In the genomic region with DNA sequence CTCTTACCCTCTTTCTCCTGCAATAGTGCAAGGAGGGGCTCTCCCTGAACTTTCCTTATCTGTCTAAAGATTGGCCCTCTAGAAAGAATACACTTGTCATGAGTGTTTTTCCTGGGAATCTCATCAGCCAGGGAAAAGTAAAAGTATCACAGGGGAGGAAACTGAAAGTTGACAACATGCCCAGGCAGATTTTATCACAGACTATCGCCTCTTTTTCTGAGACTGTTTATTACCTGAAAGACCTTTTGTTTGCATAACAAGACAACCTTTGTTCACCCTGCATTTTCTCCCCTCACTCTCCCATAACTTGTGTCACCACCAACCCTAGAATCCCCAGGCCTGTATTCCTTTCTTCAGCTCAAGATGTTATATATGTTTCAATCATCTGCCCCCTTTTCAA, we compare ENCODE assay signal across 25 cellular contexts.
DNase-seq lines count a peak whose midpoint lies in the region; ATAC-seq, FAIRE-seq and TF ChIP-seq lines count a peak whose summit lies in the region.
"Had no signal": no experiment of that assay in that cellular context is flagged by ENCODE, and none has a peak within 500 bp of the region (broad histone marks: within the 10 kb centered on the region; RNA-seq: fewer than 3 reads in every experiment).

No MANE protein-coding gene starts in this region.

- H3K36me3 Mint-ChIP-seq in brain = no peaks in the 10 kb centered on the region
- H3K36me3 Mint-ChIP-seq in activated T-cell treated with anti-CD3 and anti-CD28 coated beads, Interleukin-2, amount 50 U/mL, for 24 hours (ENCODE audit: low read depth) = no peaks in the 10 kb centered on the region
- H3K36me3 Mint-ChIP-seq: activated naive CD4-positive, alpha-beta T cell treated with anti-CD3 and anti-CD28 coated beads, Interleukin-2, amount 50 U/mL, for 24 hours; CD4-positive, CD25-positive, alpha-beta regulatory T cell had no signal

- H3K79me2 ChIP-seq in keratinocyte (ENCODE audit: control insufficient read depth, insufficient read depth, low read length) = no peaks in the 10 kb centered on the region

- H3K9me1 ChIP-seq in keratinocyte (ENCODE audit: control insufficient read depth, extremely low read depth, insufficient read depth, low read length) = no peaks in the 10 kb centered on the region

- WGBS in body of pancreas, 2 donors = 0 to 8% methylated on average over 1 of the region's 1 CpG

- H3K4me2 ChIP-seq in keratinocyte (ENCODE audit: control insufficient read depth, extremely low read depth, insufficient read depth, low read depth, low read length) = peak overlapping the region; percentile 11

- no peaks in the 10 kb centered on the region for H3K36me3 ChIP-seq in keratinocyte (ENCODE audit: control insufficient read depth in 2 of 2, extremely low read depth in 1 of 2, insufficient read depth in 2 of 2, low read length in 2 of 2)
- H3K36me3 ChIP-seq in body of pancreas (replicated peaks in 1 of 2; ENCODE audit: insufficient read depth in 1 of 2, low read depth in 2 of 2) = no peaks in the 10 kb centered on the region
- H3K36me3 ChIP-seq: heart left ventricle, transverse colon had no signal

- no peak overlapping the region for H3K9ac ChIP-seq in keratinocyte (ENCODE audit: control insufficient read depth, extremely low read depth, insufficient read depth, low read length)

- DNase-seq in HT-29 (ENCODE audit: low spot score) (peak; percentile 18), keratinocyte (ENCODE audit: low read depth, low spot score) (no peak), renal cortical epithelial cell (ENCODE audit: low read depth) (peak; percentile 3), HCEC 1CT (no peak), Right ventricle myocardium inferior (ENCODE audit: missing footprints) (no peak), body of pancreas (no peak)
- no peak for DNase-seq in activated T-cell treated with anti-CD3 and anti-CD28 coated beads, Interleukin-2, amount 50 U/mL, for 24 hours
- DNase-seq: activated CD4-positive, alpha-beta T cell treated with anti-CD3 and anti-CD28 coated beads, Interleukin-2, amount 10 ng/mL, durations not matched to agents 7 days and 5 days; anterior cingulate cortex; CD4-positive, CD25-positive, alpha-beta regulatory T cell; cerebellar nuclear complex; DMS153; heart left ventricle; NCI-H1092; NCI-H187; NCI-H345; NCI-H82; transverse colon had no signal

- peaks cover 0 to 12% (median 7%) of the 10 kb centered on the region in 5 experiments for H3K9me3 Mint-ChIP-seq in brain
- H3K9me3 Mint-ChIP-seq in activated T-cell treated with anti-CD3 and anti-CD28 coated beads, Interleukin-2, amount 50 U/mL, for 24 hours = peaks cover 2% of the 10 kb centered on the region
- H3K9me3 Mint-ChIP-seq: activated naive CD4-positive, alpha-beta T cell treated with anti-CD3 and anti-CD28 coated beads, Interleukin-2, amount 50 U/mL, for 24 hours; neural crest cell; T-helper 2 cell treated with Interferon-gamma antibody and Interleukin-4, amounts not matched to agents 5 μg/mL and 100 μg/mL, for 36 hours had no signal

- H3K4me3 ChIP-seq in keratinocyte (ENCODE audit: control insufficient read depth in 2 of 3, extremely low read depth in 1 of 3, insufficient read depth in 2 of 3, low read depth in 1 of 3, low read length in 3 of 3) (peak overlapping the region in 1 of 3 experiments; percentile 15), body of pancreas (no peak overlapping the region)
- H3K4me3 ChIP-seq: heart left ventricle, transverse colon had no signal

- H3K27me3 ChIP-seq in keratinocyte (ENCODE audit: control insufficient read depth, extremely low read depth, insufficient read depth, low read length) = no peaks in the 10 kb centered on the region
- H3K27me3 ChIP-seq in body of pancreas = no peaks in the 10 kb centered on the region
- H3K27me3 ChIP-seq: heart left ventricle, transverse colon had no signal

- peak overlapping the region in 3 of 5 experiments; percentile 20 to 71 (median 22) for H3K27ac Mint-ChIP-seq in brain
- no peak overlapping the region for H3K27ac Mint-ChIP-seq in activated T-cell treated with anti-CD3 and anti-CD28 coated beads, Interleukin-2, amount 50 U/mL, for 24 hours
- H3K27ac Mint-ChIP-seq: activated CD4-positive, alpha-beta T cell treated with anti-CD3 and anti-CD28 coated beads, Interleukin-2, amount 10 ng/mL, durations not matched to agents 7 days and 5 days; activated naive CD4-positive, alpha-beta T cell treated with anti-CD3 and anti-CD28 coated beads, Interleukin-2, amount 50 U/mL, for 24 hours; CD4-positive, CD25-positive, alpha-beta regulatory T cell; progenitor cell of endocrine pancreas; T-helper 2 cell treated with Interferon-gamma antibody and Interleukin-4, amounts not matched to agents 5 μg/mL and 100 μg/mL, for 36 hours had no signal

- H2AFZ ChIP-seq in keratinocyte (ENCODE audit: control insufficient read depth, low read length) = peak overlapping the region; percentile 79

- no peak overlapping the region for H3K4me3 Mint-ChIP-seq in brain
- no peak overlapping the region for H3K4me3 Mint-ChIP-seq in activated T-cell treated with anti-CD3 and anti-CD28 coated beads, Interleukin-2, amount 50 U/mL, for 24 hours
- H3K4me3 Mint-ChIP-seq: activated CD4-positive, alpha-beta T cell treated with anti-CD3 and anti-CD28 coated beads, Interleukin-2, amount 10 ng/mL, durations not matched to agents 7 days and 5 days; activated naive CD4-positive, alpha-beta T cell treated with anti-CD3 and anti-CD28 coated beads, Interleukin-2, amount 50 U/mL, for 24 hours; CD4-positive, CD25-positive, alpha-beta regulatory T cell; neural crest cell; T-helper 2 cell treated with Interferon-gamma antibody and Interleukin-4, amounts not matched to agents 5 μg/mL and 100 μg/mL, for 36 hours had no signal

- no peaks in the 10 kb centered on the region for H3K9me3 ChIP-seq in keratinocyte (ENCODE audit: control insufficient read depth, low read depth, low read length)
- H3K9me3 ChIP-seq in body of pancreas = no peaks in the 10 kb centered on the region
- H3K9me3 ChIP-seq: transverse colon had no signal

- no peaks in the 10 kb centered on the region for H4K20me1 ChIP-seq in keratinocyte (ENCODE audit: control insufficient read depth, extremely low read depth, insufficient read depth, low read length)

- H3K4me1 Mint-ChIP-seq in brain = peaks cover 7% of the 10 kb centered on the region
- no peaks in the 10 kb centered on the region for H3K4me1 Mint-ChIP-seq in activated T-cell treated with anti-CD3 and anti-CD28 coated beads, Interleukin-2, amount 50 U/mL, for 24 hours (ENCODE audit: low read depth)
- H3K4me1 Mint-ChIP-seq: activated CD4-positive, alpha-beta T cell treated with anti-CD3 and anti-CD28 coated beads, Interleukin-2, amount 10 ng/mL, durations not matched to agents 7 days and 5 days; activated naive CD4-positive, alpha-beta T cell treated with anti-CD3 and anti-CD28 coated beads, Interleukin-2, amount 50 U/mL, for 24 hours; CD4-positive, CD25-positive, alpha-beta regulatory T cell had no signal

- dilution Hi-C loops in keratinocyte (cut with MboI; ENCODE audit: extremely low pct_ligation_motif_present, low sequenced_read_pairs) = no loop called here

- TF ChIP-seq CTCF in brain (conservative IDR thresholded peaks at IDR 0.05) = no peak
- TF ChIP-seq CTCF in keratinocyte (optimal IDR thresholded peaks at IDR 0.05 in 1 of 3, IDR thresholded peaks at IDR 0.05 in 1 of 3, conservative IDR thresholded peaks at IDR 0.05 in 1 of 3; ENCODE audit: extremely low read depth in 1 of 3, insufficient read depth in 2 of 3, low read length in 3 of 3) = no peak
- TF ChIP-seq CTCF in body of pancreas (IDR thresholded peaks at IDR 0.05) = no peak

- H3K4me1 ChIP-seq in keratinocyte (ENCODE audit: control insufficient read depth, extremely low read depth, insufficient read depth, low read length) = no peaks in the 10 kb centered on the region
- H3K4me1 ChIP-seq in body of pancreas = no peaks in the 10 kb centered on the region

- no peak for TF ChIP-seq POLR2A in body of pancreas (IDR thresholded peaks at IDR 0.05)

- no peak for FAIRE-seq in keratinocyte (lab: Jason Lieb, UNC)
- FAIRE-seq: G401.6 had no signal

- intact Hi-C loops in Right ventricle myocardium inferior (cut with DNase I) = loop anchor here (2.0 to 10.0 kb wide), 2 partner anchors 575 to 753 kb away; no protein-coding TSS in a partner anchor
- intact Hi-C loops in body of pancreas (cut with DNase I) = no loop called here

- ATAC-seq in Right ventricle myocardium inferior = no peak
- no peak for ATAC-seq in body of pancreas
- ATAC-seq: heart left ventricle had no signal

- H3K27me3 Mint-ChIP-seq in brain = peaks cover 6% of the 10 kb centered on the region
- H3K27me3 Mint-ChIP-seq in activated T-cell treated with anti-CD3 and anti-CD28 coated beads, Interleukin-2, amount 50 U/mL, for 24 hours = no peaks in the 10 kb centered on the region
- H3K27me3 Mint-ChIP-seq: activated CD4-positive, alpha-beta T cell treated with anti-CD3 and anti-CD28 coated beads, Interleukin-2, amount 10 ng/mL, durations not matched to agents 7 days and 5 days; activated naive CD4-positive, alpha-beta T cell treated with anti-CD3 and anti-CD28 coated beads, Interleukin-2, amount 50 U/mL, for 24 hours; CD4-positive, CD25-positive, alpha-beta regulatory T cell; progenitor cell of endocrine pancreas had no signal

- H3K27ac ChIP-seq in keratinocyte (ENCODE audit: control insufficient read depth, insufficient read depth, low read length) (no peak overlapping the region), body of pancreas (no peak overlapping the region)
- H3K27ac ChIP-seq: epithelial cell of prostate, heart left ventricle, transverse colon had no signal

Comparison
In these comparisons a context has a peak if more than half of its experiments do, and no peak if none do; other contexts are left out.
1. DNase-seq: peak in HT-29 (single experiment) and renal cortical epithelial cell (single experiment); none in keratinocyte (single experiment), HCEC 1CT (single experiment), Right ventricle myocardium inferior (single experiment), body of pancreas (0 of 4) and activated T-cell treated with anti-CD3 and anti-CD28 coated beads, Interleukin-2, amount 50 U/mL, for 24 hours (single experiment).